ENCODE assay signal across 8 cellular contexts in the genomic region with DNA sequence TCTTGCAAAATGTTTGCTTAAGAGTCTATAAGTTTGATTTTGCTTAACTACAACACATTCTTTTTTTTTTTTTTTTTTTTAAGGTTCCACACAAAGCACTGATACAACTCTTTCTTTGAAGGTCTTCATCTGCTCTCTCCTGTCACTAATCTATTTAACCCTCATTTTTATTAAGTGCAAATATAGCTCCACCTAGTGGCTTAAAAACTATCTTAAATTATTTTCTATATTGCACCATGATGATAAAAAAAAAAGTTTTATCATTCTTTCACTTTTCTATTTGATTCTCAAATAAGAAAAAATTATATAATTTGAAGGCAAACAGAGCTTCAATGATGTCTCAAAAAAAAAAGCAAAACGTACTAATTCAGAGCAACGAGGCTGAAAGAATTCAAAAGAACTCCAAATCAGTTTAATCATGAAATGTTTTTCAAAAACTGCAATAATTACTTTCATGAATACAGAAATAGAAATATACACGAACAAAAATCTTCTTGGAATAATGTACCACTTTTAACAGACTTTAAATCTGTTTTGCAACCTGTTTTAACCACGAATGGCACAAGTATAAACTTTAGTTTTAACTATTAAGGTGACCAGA. TPM values are rescaled to one million over a fixed set of nuclear protein-coding genes. Genes with fewer than 3 reads are reported as not detected.
DNase-seq lines count a peak whose midpoint lies in the region; ATAC-seq and TF ChIP-seq lines count a peak whose summit lies in the region.

No MANE protein-coding gene starts in this region.

- H3K4me1 ChIP-seq in heart left ventricle, result no peaks in the 10 kb centered on the region

- POLR2A ChIA-PET in MCF 10A (lab: Yijun Ruan, JAX), result interaction anchor here (0.6 to 8.6 kb wide), 6 partner anchors 8 to 566 kb away, joined by 3 to 81 read pairs (median 4); partner anchors contain the start of genes ESF1, NDUFAF5 and TASP1

- H3K4me1 Mint-ChIP-seq in MCF 10A (ENCODE audit: insufficient read depth, unreplicated experiment) (peaks cover 15% of the 10 kb centered on the region), mesothelial cell of epicardium (peaks cover 1% of the 10 kb centered on the region)

- no peaks in the 10 kb centered on the region for H3K9me3 Mint-ChIP-seq in MCF 10A (ENCODE audit: unreplicated experiment)
- H3K9me3 Mint-ChIP-seq in mesothelial cell of epicardium, result peaks cover 6% of the 10 kb centered on the region

- H3K4me3 Mint-ChIP-seq in MCF 10A (ENCODE audit: unreplicated experiment) (no peak overlapping the region), mesothelial cell of epicardium (no peak overlapping the region)

- H3K36me3 Mint-ChIP-seq in MCF 10A (ENCODE audit: insufficient read depth, unreplicated experiment), result peaks cover 90% of the 10 kb centered on the region
- H3K36me3 Mint-ChIP-seq in mesothelial cell of epicardium, result peaks cover 43% of the 10 kb centered on the region

- CTCF ChIA-PET in MCF 10A (lab: Yijun Ruan, JAX), result interaction anchor here (0.6 to 4.3 kb wide), 60 partner anchors 9 to 1195 kb away, joined by 3 to 31 read pairs (median 4); partner anchors contain the start of genes ESF1 and NDUFAF5

- peak; percentile 36 to 71 (median 56) for TF ChIP-seq CTCF in heart left ventricle (IDR thresholded peaks at IDR 0.05)
- TF ChIP-seq CTCF in MCF 10A (IDR thresholded peaks at IDR 0.05; ENCODE audit: unreplicated experiment), result peak; percentile 42
- TF ChIP-seq CTCF in mesothelial cell of epicardium (IDR thresholded peaks at IDR 0.05; ENCODE audit: unreplicated experiment), result peak; percentile 73

- intact Hi-C loops in heart left ventricle (cut with DNase I) (loop anchor here in 8 of 10 donors (2.0 to 10.0 kb wide), 9 partner anchors 137 to 657 kb away; partner anchors contain the start of gene TASP1 (in 1 of the 8)), Right ventricle myocardium superior (cut with DNase I) (no loop called here), MCF 10A (cut with micrococcal nuclease) (loop anchor here (1.0 to 10.0 kb wide), 4 partner anchors 137 to 653 kb away; partner anchors contain the start of gene TASP1), posterior cingulate gyrus (cut with DNase I) (loop anchor here (5.0 kb wide), 1 partner anchor 650 kb away; no protein-coding TSS in a partner anchor)

- no peak overlapping the region for H3K4me3 ChIP-seq in heart left ventricle

- TF ChIP-seq POLR2A in heart left ventricle (IDR thresholded peaks at IDR 0.05), result no peak

- H3K9me3 ChIP-seq in heart left ventricle, result no peaks in the 10 kb centered on the region

- peaks cover 0 to 99% (median 93%) of the 10 kb centered on the region in 9 donors for H3K36me3 ChIP-seq in heart left ventricle

- no peak overlapping the region for H3K27ac ChIP-seq in heart left ventricle

- 56 to 65% (median 62%) methylated on average over 4 of the region's 4 CpGs for WGBS in heart left ventricle, 4 donors

- peak overlapping the region; percentile 87 for H3K27ac Mint-ChIP-seq in MCF 10A (ENCODE audit: low read depth, unreplicated experiment)
- no peak overlapping the region for H3K27ac Mint-ChIP-seq in mesothelial cell of epicardium

- no TSS peak for BruUV-seq in MCF 10A (replicated peaks; lab: Mats Ljungman, UMichigan)

- DNase-seq in heart left ventricle (no peak), Right ventricle myocardium superior (no peak), NCI-H1694 (lab: John Stamatoyannopoulos, UW) (peak; percentile 4), MCF 10A (ENCODE audit: unreplicated experiment) (no peak), mesothelial cell of epicardium (ENCODE audit: low spot score in 2 of 2, unreplicated experiment in 2 of 2) (no peak), NK-92 (lab: John Stamatoyannopoulos, UW; ENCODE audit: unreplicated experiment) (no peak), posterior cingulate gyrus (no peak), GM19238 (ENCODE audit: insufficient read length, low spot score) (no peak)

- no peaks in the 10 kb centered on the region for H3K27me3 Mint-ChIP-seq in MCF 10A (ENCODE audit: insufficient read depth, unreplicated experiment)
- H3K27me3 Mint-ChIP-seq in mesothelial cell of epicardium (ENCODE audit: low read depth), result no peaks in the 10 kb centered on the region

- ATAC-seq in heart left ventricle (no peak), Right ventricle myocardium superior (ENCODE audit: poor library complexity) (no peak)

- no peaks in the 10 kb centered on the region for H3K27me3 ChIP-seq in heart left ventricle

RNA-seq across cellular contexts. Expression of gene ESF1, which starts 12.8 kb away (rescaled TPM):
- total RNA-seq in heart left ventricle (10 to 100 TPM in 7 of 9 donors, 1 to 10 TPM in 2; 8.9 to 17.8 (median 14.0) TPM), Right ventricle myocardium superior (13.3 TPM), MCF 10A (2022) (17.4 and 21.2 TPM in 2 replicates), mesothelial cell of epicardium (17.2 to 18.5 TPM (median 17.4 TPM) in 3 replicates)
- 10 to 100 TPM; 12.1 to 19.0 TPM for polyA plus RNA-seq in heart left ventricle

RNA-seq across cellular contexts. Expression of gene NDUFAF5, which starts 12.9 kb away (rescaled TPM):
- total RNA-seq in heart left ventricle (10 to 100 TPM; 34.7 to 72.3 (median 55.5) TPM), Right ventricle myocardium superior (76.0 TPM), MCF 10A (2022) (43.4 and 44.1 TPM in 2 replicates), mesothelial cell of epicardium (38.9 to 40.7 TPM (median 40.4 TPM) in 3 replicates)
- 10 to 100 TPM; 38.9 to 72.0 TPM for polyA plus RNA-seq in heart left ventricle
